Comparison of ENCODE assay signal across 8 cellular contexts in genomic region chr5:158875272-158875679, GRCh38.
DNase-seq lines count a peak whose midpoint lies in the region; ATAC-seq lines count a peak whose summit lies in the region.

No MANE protein-coding gene starts in this region.

- peak overlapping the region; percentile 19 for H3K27ac ChIP-seq in muscle layer of duodenum (ENCODE audit: low read length)

- H3K9me3 ChIP-seq in adipocyte (ENCODE audit: control insufficient read depth, low read length), result no peaks in the 10 kb centered on the region
- H3K9me3 ChIP-seq in muscle layer of duodenum (ENCODE audit: control insufficient read depth in 1 of 2, low read length in 2 of 2), result no peaks in the 10 kb centered on the region

- ATAC-seq in HG02884 (IDR thresholded peaks at IDR 0.05; ENCODE audit: unreplicated experiment), result peak; percentile 41
- no peak for ATAC-seq in HG03442 (IDR thresholded peaks at IDR 0.05; ENCODE audit: unreplicated experiment)

- H3K36me3 ChIP-seq in adipocyte (ENCODE audit: control insufficient read depth, insufficient read depth, low read length, severe bottlenecking) (no peaks in the 10 kb centered on the region), muscle layer of duodenum (ENCODE audit: control insufficient read depth in 1 of 2, insufficient read depth in 2 of 2, low read length in 2 of 2) (no peaks in the 10 kb centered on the region)

- peak overlapping the region; percentile 37 for H3K9ac ChIP-seq in adipocyte (ENCODE audit: low read length)

- H3K4me3 ChIP-seq in adipocyte (ENCODE audit: low read length) (peak overlapping the region; percentile 59), muscle layer of duodenum (ENCODE audit: low read depth in 1 of 2, low read length in 2 of 2) (peak overlapping the region; percentile 0 to 1)

- H3K27me3 ChIP-seq in adipocyte (replicated peaks; ENCODE audit: control insufficient read depth, insufficient read depth, low read length) (no peaks in the 10 kb centered on the region), muscle layer of duodenum (ENCODE audit: low read depth, low read length) (no peaks in the 10 kb centered on the region)

- H3K4me1 ChIP-seq in adipocyte (ENCODE audit: control insufficient read depth, insufficient read depth, low read length) (peaks cover 65% of the 10 kb centered on the region), muscle layer of duodenum (ENCODE audit: control insufficient read depth in 1 of 2, insufficient read depth in 2 of 2, low read length in 2 of 2) (peaks cover 0 to 2% of the 10 kb centered on the region in 2 donors)

- DNase-seq in Daoy (ENCODE audit: low read depth), result peak; percentile 44
- peak; percentile 67 for DNase-seq in adipocyte (ENCODE audit: low read depth)
- no peak for DNase-seq in medulla oblongata (ENCODE audit: extremely low spot score)
- no peak for DNase-seq in NK-92 treated with Interleukin-12 subunit alpha and Interleukin-12 subunit beta, amount 100 ng/mL, for 24 hours (lab: John Stamatoyannopoulos, UW)
- DNase-seq in stimulated activated naive CD4-positive, alpha-beta T cell treated with Interleukin-2 at 50 U/mL for 16 hours (lab: John Stamatoyannopoulos, UW), result no peak

Comparison
In these comparisons a context has a peak if more than half of its experiments do, and no peak if none do; other contexts are left out.
1. DNase-seq: peak in Daoy (single experiment) and adipocyte (single experiment); none in medulla oblongata (single experiment), NK-92 treated with Interleukin-12 subunit alpha and Interleukin-12 subunit beta, amount 100 ng/mL, for 24 hours (single experiment) and stimulated activated naive CD4-positive, alpha-beta T cell treated with Interleukin-2 at 50 U/mL for 16 hours (single experiment).